ENCODE assay signal across 21 cellular contexts in genomic region chr20:47970282-47970903, GRCh38.
DNase-seq lines count a peak whose midpoint lies in the region; ATAC-seq and TF ChIP-seq lines count a peak whose summit lies in the region.
"Had no signal": no experiment of that assay in that cellular context is flagged by ENCODE, and none has a peak within 500 bp of the region (broad histone marks: within the 10 kb centered on the region; RNA-seq: fewer than 3 reads in every experiment).

No MANE protein-coding gene starts in this region.

- intact Hi-C loops in MCF 10A (cut with micrococcal nuclease), result no loop called here
- intact Hi-C loops in breast epithelium (cut with DNase I; ENCODE audit: low total_unique reads), result no loop called here
- intact Hi-C loops in PC-9 (cut with micrococcal nuclease; ENCODE audit: unreplicated experiment), result loop anchor here (5.0 kb wide), 2 partner anchors 242 to 567 kb away; no protein-coding TSS in a partner anchor

- TF ChIP-seq CTCF in MCF 10A (IDR thresholded peaks at IDR 0.05; ENCODE audit: unreplicated experiment) (no peak), breast epithelium (IDR thresholded peaks at IDR 0.05) (no peak), PC-9 (conservative IDR thresholded peaks at IDR 0.05) (no peak), type B pancreatic cell (conservative IDR thresholded peaks at IDR 0.05) (no peak)

- H3K36me3 Mint-ChIP-seq in MCF 10A (ENCODE audit: insufficient read depth, unreplicated experiment), result no peaks in the 10 kb centered on the region
- H3K36me3 Mint-ChIP-seq in type B pancreatic cell, result peaks cover 3% of the 10 kb centered on the region
- H3K36me3 Mint-ChIP-seq: stimulated activated effector memory CD8-positive, alpha-beta T cell treated with anti-CD3 and anti-CD28 coated beads, Interleukin-12 subunit alpha, Interleukin-12 subunit beta, amount 100 ng/mL, for 72 hours had no signal

- H3K36me3 ChIP-seq in breast epithelium, result no peaks in the 10 kb centered on the region
- H3K36me3 ChIP-seq in PC-9 (ENCODE audit: low read depth), result no peaks in the 10 kb centered on the region
- H3K36me3 ChIP-seq: esophagus squamous epithelium, HAP-1, sigmoid colon, uterus had no signal

- H3K9me3 Mint-ChIP-seq in MCF 10A (ENCODE audit: unreplicated experiment) (no peaks in the 10 kb centered on the region), type B pancreatic cell (no peaks in the 10 kb centered on the region)
- H3K9me3 Mint-ChIP-seq: stimulated activated effector memory CD8-positive, alpha-beta T cell treated with anti-CD3 and anti-CD28 coated beads, Interleukin-12 subunit alpha, Interleukin-12 subunit beta, amount 100 ng/mL, for 72 hours had no signal

- H3K4me3 ChIP-seq in breast epithelium (no peak overlapping the region), PC-9 (peak overlapping the region; percentile 68; the same call in 1 of the 2 replicates)
- H3K4me3 ChIP-seq: A549, esophagus squamous epithelium, HAP-1, sigmoid colon, uterus had no signal

- no peaks in the 10 kb centered on the region for H4K20me1 ChIP-seq in PC-9 (ENCODE audit: insufficient read depth)

- H3K79me2 ChIP-seq in PC-9 (ENCODE audit: low read depth), result peaks cover 22% of the 10 kb centered on the region

- H3K27ac ChIP-seq in breast epithelium, result no peak overlapping the region
- peak overlapping the region; percentile 100 for H3K27ac ChIP-seq in PC-9
- H3K27ac ChIP-seq: A549, esophagus squamous epithelium, sigmoid colon, uterus, VCaP had no signal

- H3K4me1 ChIP-seq in breast epithelium, result no peaks in the 10 kb centered on the region
- peaks cover 56% of the 10 kb centered on the region for H3K4me1 ChIP-seq in PC-9 (replicated peaks; ENCODE audit: insufficient read depth)
- H3K4me1 ChIP-seq: sigmoid colon, uterus had no signal

- no peak for ATAC-seq in GM19455 (IDR thresholded peaks at IDR 0.05; ENCODE audit: unreplicated experiment)
- ATAC-seq: A549; stimulated activated effector memory CD8-positive, alpha-beta T cell treated with anti-CD3 and anti-CD28 coated beads, Interleukin-12 subunit alpha, Interleukin-12 subunit beta, amount 100 ng/mL, for 72 hours had no signal

- CTCF ChIA-PET in MCF 10A (lab: Yijun Ruan, JAX) (interaction anchor here (0.7 kb wide), 1 partner anchor 42 kb away, joined by 3 read pairs; no protein-coding TSS in a partner anchor), PC-9 (lab: Charles Lee) (no interaction called here)

- H3K9me3 ChIP-seq in breast epithelium (no peaks in the 10 kb centered on the region), PC-9 (ENCODE audit: insufficient read depth, low read depth) (no peaks in the 10 kb centered on the region)
- H3K9me3 ChIP-seq: A549, esophagus squamous epithelium, HAP-1, sigmoid colon, uterus had no signal

- H3K4me1 Mint-ChIP-seq in MCF 10A (ENCODE audit: insufficient read depth, unreplicated experiment) (peaks cover 6% of the 10 kb centered on the region), type B pancreatic cell (ENCODE audit: unreplicated experiment) (peaks cover 46% of the 10 kb centered on the region)

- BruUV-seq in MCF 10A (replicated peaks; lab: Mats Ljungman, UMichigan) (no TSS peak), PC-9 (replicated peaks; lab: Mats Ljungman, UMichigan) (no TSS peak)

- TF ChIP-seq POLR2A in breast epithelium (IDR thresholded peaks at IDR 0.05), result no peak

- no peak overlapping the region for H2AFZ ChIP-seq in PC-9

- POLR2A ChIA-PET in MCF 10A (lab: Yijun Ruan, JAX), result interaction anchor here (0.6 to 0.7 kb wide), 2 partner anchors 18 to 82 kb away, joined by 3 read pairs; no protein-coding TSS in a partner anchor
- POLR2A ChIA-PET in PC-9 (lab: Charles Lee; ENCODE audit: unreplicated experiment), result interaction anchor here (0.6 kb wide), 1 partner anchor 200 kb away, joined by 3 read pairs; no protein-coding TSS in a partner anchor

- peaks cover 51% of the 10 kb centered on the region for H3F3A ChIP-seq in PC-9 (ENCODE audit: insufficient read depth, low read depth)

- no peaks in the 10 kb centered on the region for H3K9me2 ChIP-seq in PC-9 (ENCODE audit: insufficient read depth)

- DNase-seq in MCF 10A (ENCODE audit: unreplicated experiment) (peak; percentile 18), breast epithelium (ENCODE audit: low spot score in 2 of 2) (no peak), PC-9 (peak in 1 of 2 experiments; percentile 62), islet precursor cell (peak; percentile 94), type B pancreatic cell (ENCODE audit: extremely low spot score, unreplicated experiment) (no peak), middle frontal gyrus (ENCODE audit: extremely low spot score, low spot score) (no peak), DMS114 treated with DMSO at 0.1 percent for 48 hours (lab: John Stamatoyannopoulos, UW; ENCODE audit: unreplicated experiment) (no peak)
- DNase-seq: activated gamma-delta T cell; esophagus squamous epithelium; KBM-7; NCI-H146; NCI-H526 treated with DMSO at 0.1 percent for 48 hours; SHP77 treated with DMSO at 0.1 percent for 48 hours; sigmoid colon; stimulated activated CD4-positive, alpha-beta T cell treated with anti-CD3 and anti-CD28 coated beads, Interleukin-4, amount 100 ng/mL, for 4 hours; uterus had no signal

- H3K4me3 Mint-ChIP-seq in MCF 10A (ENCODE audit: unreplicated experiment) (no peak overlapping the region), type B pancreatic cell (peak overlapping the region; percentile 15)
- H3K4me3 Mint-ChIP-seq: stimulated activated effector memory CD8-positive, alpha-beta T cell treated with anti-CD3 and anti-CD28 coated beads, Interleukin-12 subunit alpha, Interleukin-12 subunit beta, amount 100 ng/mL, for 72 hours had no signal

- H3K27me3 Mint-ChIP-seq in MCF 10A (ENCODE audit: insufficient read depth, unreplicated experiment) (no peaks in the 10 kb centered on the region), type B pancreatic cell (peaks cover 16% of the 10 kb centered on the region)

- peaks cover 0 to 6% of the 10 kb centered on the region in 2 donors for H3K27me3 ChIP-seq in breast epithelium
- H3K27me3 ChIP-seq in PC-9 (ENCODE audit: insufficient read depth, low read depth), result no peaks in the 10 kb centered on the region
- H3K27me3 ChIP-seq: esophagus squamous epithelium, sigmoid colon, uterus had no signal

- H3K27ac Mint-ChIP-seq in MCF 10A (ENCODE audit: low read depth, unreplicated experiment), result no peak overlapping the region
- H3K27ac Mint-ChIP-seq in type B pancreatic cell, result peak overlapping the region; percentile 60
- H3K27ac Mint-ChIP-seq: stimulated activated effector memory CD8-positive, alpha-beta T cell treated with anti-CD3 and anti-CD28 coated beads, Interleukin-12 subunit alpha, Interleukin-12 subunit beta, amount 100 ng/mL, for 72 hours had no signal

- H3K4me2 ChIP-seq in PC-9, result peak overlapping the region; percentile 100
- H3K4me2 ChIP-seq: A549 had no signal

Comparison
In these comparisons a context has a peak if more than half of its experiments do, and no peak if none do; other contexts are left out.
1. DNase-seq: peak in MCF 10A (single experiment) and islet precursor cell (single experiment); none in breast epithelium (0 of 2), type B pancreatic cell (single experiment), middle frontal gyrus (single experiment) and DMS114 treated with DMSO at 0.1 percent for 48 hours (single experiment).